In the genomic region with DNA sequence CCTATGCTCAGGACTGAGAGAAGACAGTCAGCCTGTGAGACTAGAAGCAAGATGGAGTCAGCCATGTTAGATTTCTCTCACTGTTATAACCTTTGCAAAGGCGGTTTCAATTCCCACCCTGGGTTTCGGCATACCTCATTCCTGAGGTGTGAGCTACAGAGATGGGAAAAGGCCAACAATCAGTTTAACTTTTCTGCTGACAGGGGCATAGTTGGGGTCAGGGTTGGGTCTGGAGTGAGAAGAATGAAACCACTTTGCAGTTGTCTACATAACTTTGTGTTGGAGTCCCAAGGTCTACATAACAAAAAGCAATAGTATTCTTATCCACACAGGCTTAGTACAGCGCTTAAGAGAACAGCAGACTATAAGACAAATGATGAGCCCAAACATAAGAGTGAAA, we compare ENCODE assay signal across 26 cellular contexts.
"Had no signal": no experiment of that assay in that cellular context is flagged by ENCODE, and none has a peak within 500 bp of the region (broad histone marks: within the 10 kb centered on the region; RNA-seq: fewer than 3 reads in every experiment).

No MANE protein-coding gene starts in this region.

- H3K9me3 ChIP-seq: colonic mucosa had no signal

- H3K4me1 ChIP-seq: colonic mucosa, foreskin keratinocyte, heart right ventricle, left lung, lower lobe of right lung had no signal

- H3K27ac Mint-ChIP-seq: dendritic cell treated with granulocyte-macrophage colony-stimulating factor and Interleukin-4, amounts not matched to agents 40 ng/mL and 50 ng/mL, for 4 days; effector memory CD8-positive, alpha-beta T cell; endodermal cell; mesothelial cell of epicardium; naive B cell had no signal

- H3K9me3 Mint-ChIP-seq: effector memory CD8-positive, alpha-beta T cell had no signal

- DNase-seq: colonic mucosa; cortex of kidney; effector CD8-positive, alpha-beta T cell; effector memory CD8-positive, alpha-beta T cell; endodermal cell; erythroblast; foreskin keratinocyte; glutamatergic neuron; head of caudate nucleus; heart right ventricle; hippocampal formation; left cardiac atrium; left lung; left ventricle myocardium superior; lower lobe of right lung; mesenchymal stem cell; mucosa of descending colon; naive B cell had no signal

- H3K27ac ChIP-seq: colonic mucosa, epithelial cell of prostate, foreskin keratinocyte, heart right ventricle, left lung, lower lobe of right lung had no signal

- H3K27me3 ChIP-seq: colonic mucosa, foreskin keratinocyte, left lung had no signal

- H3K4me3 Mint-ChIP-seq: dendritic cell treated with granulocyte-macrophage colony-stimulating factor and Interleukin-4, amounts not matched to agents 40 ng/mL and 50 ng/mL, for 4 days; effector memory CD8-positive, alpha-beta T cell; endodermal cell; mesothelial cell of epicardium; naive B cell had no signal

- H3K36me3 ChIP-seq: colonic mucosa, heart right ventricle, left lung, lower lobe of right lung had no signal

- FAIRE-seq: endometrium, frontal cortex, islet of Langerhans, keratinocyte had no signal

- ATAC-seq: effector memory CD8-positive, alpha-beta T cell; esophagus mucosa; foreskin keratinocyte; heart right ventricle; left cardiac atrium; left lung; left ventricle myocardium superior; lower lobe of right lung; mucosa of descending colon had no signal

- H3K4me3 ChIP-seq: colonic mucosa, heart right ventricle, left lung, lower lobe of right lung, mucosa of descending colon had no signal

- H3K36me3 Mint-ChIP-seq: naive B cell had no signal

- H3K4me1 Mint-ChIP-seq: endodermal cell, naive B cell had no signal
